22 cellular contexts compared by ENCODE assay signal in the genomic region with DNA sequence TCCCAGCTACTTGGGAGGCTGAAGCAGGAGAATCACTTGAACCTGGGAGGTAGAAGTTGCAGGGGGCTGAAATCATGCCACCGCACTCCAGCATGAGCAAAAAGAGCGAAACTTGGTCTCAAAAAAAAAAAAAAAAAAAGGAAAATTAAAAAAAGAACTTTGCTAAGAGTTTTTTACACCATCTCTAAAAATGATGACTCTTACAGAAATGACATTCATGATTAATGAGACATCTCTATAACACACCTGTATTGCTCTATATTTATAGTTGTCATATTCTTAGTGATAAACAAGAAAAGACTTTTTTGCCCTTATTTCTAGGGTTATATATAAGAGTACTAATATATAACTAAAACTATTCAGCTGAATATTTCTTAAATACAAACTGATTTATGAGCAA.
"Had no signal": no experiment of that assay in that cellular context is flagged by ENCODE, and none has a peak within 500 bp of the region (broad histone marks: within the 10 kb centered on the region; RNA-seq: fewer than 3 reads in every experiment).

No MANE protein-coding gene starts in this region.

- H3K36me3 Mint-ChIP-seq: neural progenitor cell, type B pancreatic cell had no signal

- DNase-seq: central memory CD4-positive, alpha-beta T cell; effector memory CD4-positive, alpha-beta T cell; esophagus squamous epithelium; foreskin fibroblast; kidney glomerular epithelial cell; mammary epithelial cell; mucosa of descending colon; naive thymus-derived CD8-positive, alpha-beta T cell; occipital lobe; pancreas; stimulated activated CD4-positive, alpha-beta T cell treated with anti-CD3 and anti-CD28 coated beads, Interleukin-2, amount 100 ng/mL, for 24 hours; stimulated activated CD4-positive, alpha-beta T cell treated with anti-CD3 and anti-CD28 coated beads, Interleukin-4, amount 100 ng/mL, for 4 hours; stimulated activated naive CD4-positive, alpha-beta T cell; thyroid gland had no signal

- H3K27ac ChIP-seq: epithelial cell of prostate, esophagus squamous epithelium, gastroesophageal sphincter, neural progenitor cell, pancreas, prostate gland, suprapubic skin, thyroid gland had no signal

- H3K9me3 ChIP-seq: esophagus squamous epithelium, gastroesophageal sphincter, mucosa of descending colon, pancreas, prostate gland, suprapubic skin, thyroid gland had no signal

- H3K27me3 Mint-ChIP-seq: naive thymus-derived CD8-positive, alpha-beta T cell; type B pancreatic cell had no signal

- FAIRE-seq: urothelium cell line had no signal

- H3K27ac Mint-ChIP-seq: neural progenitor cell, type B pancreatic cell had no signal

- H3K4me3 Mint-ChIP-seq: neural progenitor cell, type B pancreatic cell had no signal

- H3K4me2 ChIP-seq: neural progenitor cell had no signal

- H3K36me3 ChIP-seq: esophagus squamous epithelium, gastroesophageal sphincter, neural progenitor cell, pancreas, prostate gland, suprapubic skin, thyroid gland had no signal

- H3K27me3 ChIP-seq: esophagus squamous epithelium, gastroesophageal sphincter, neural progenitor cell, pancreas, suprapubic skin, thyroid gland had no signal

- H3K4me1 ChIP-seq: prostate gland, thyroid gland had no signal

- ATAC-seq: gastroesophageal sphincter; mucosa of descending colon; naive thymus-derived CD8-positive, alpha-beta T cell; pancreas; sciatic nerve had no signal

- H3K4me3 ChIP-seq: esophagus squamous epithelium, gastroesophageal sphincter, mucosa of descending colon, neural progenitor cell, pancreas, prostate gland, suprapubic skin, thyroid gland had no signal

- H3K9me3 Mint-ChIP-seq: naive thymus-derived CD8-positive, alpha-beta T cell; neural progenitor cell; type B pancreatic cell had no signal
